Comparison of ENCODE assay signal across 9 cellular contexts in genomic region chr9:129437626-129438323, GRCh38.
A peak's percentile ranks its signal among the peaks of the same experiment; 100 is the strongest.
DNase-seq lines count a peak whose midpoint lies in the region; ATAC-seq and TF ChIP-seq lines count a peak whose summit lies in the region.
"Had no signal": no experiment of that assay in that cellular context is flagged by ENCODE, and none has a peak within 500 bp of the region (broad histone marks: within the 10 kb centered on the region; RNA-seq: fewer than 3 reads in every experiment).

No MANE protein-coding gene starts in this region.

- WGBS in iPS DF 6.9 (ENCODE audit: insufficient coverage, insufficient read length): no CpG with 5 or more reads among the region's 25 CpGs

- H3K4me3 ChIP-seq in iPS DF 6.9 (ENCODE audit: low read length) (peak overlapping the region; percentile 18; the same call in 1 of the 2 replicates), skeletal muscle tissue (ENCODE audit: low read length in 3 of 3) (peak overlapping the region; percentile 73 to 81 (median 74))

- H3K27ac Mint-ChIP-seq in HFFc6: no peak overlapping the region
- H3K27ac Mint-ChIP-seq in activated naive CD8-positive, alpha-beta T cell treated with anti-CD3 and anti-CD28 coated beads for 36 hours: no peak overlapping the region
- H3K27ac Mint-ChIP-seq: T-helper 1 cell treated with Interleukin-12 subunit alpha and Interleukin-12 subunit beta and Interleukin-4 antibody, amounts not matched to agents 30 μg/mL and 1 μg/mL, for 36 hours had no signal

- H3K27me3 Mint-ChIP-seq in HFFc6 (ENCODE audit: insufficient read depth): peaks cover 7% of the 10 kb centered on the region; the same call in 1 of the 2 replicates
- peaks cover 56% of the 10 kb centered on the region for H3K27me3 Mint-ChIP-seq in activated naive CD8-positive, alpha-beta T cell treated with anti-CD3 and anti-CD28 coated beads for 36 hours

- H3K9me3 ChIP-seq in iPS DF 6.9 (ENCODE audit: control insufficient read depth, insufficient read depth, low read length) (peaks cover 1% of the 10 kb centered on the region; the same call in 1 of the 2 replicates), skeletal muscle tissue (ENCODE audit: control insufficient read depth in 3 of 3, low read length in 3 of 3) (no peaks in the 10 kb centered on the region)

- H3K36me3 Mint-ChIP-seq in HFFc6 (ENCODE audit: low read depth): no peaks in the 10 kb centered on the region
- H3K36me3 Mint-ChIP-seq in activated naive CD8-positive, alpha-beta T cell treated with anti-CD3 and anti-CD28 coated beads for 36 hours: peaks cover 2% of the 10 kb centered on the region

- H3K27me3 ChIP-seq in iPS DF 6.9 (ENCODE audit: control insufficient read depth, insufficient read depth, low read length) (peaks cover 33% of the 10 kb centered on the region), skeletal muscle tissue (ENCODE audit: control insufficient read depth in 3 of 3, insufficient read depth in 3 of 3, low read length in 3 of 3) (peaks cover 11 to 24% (median 12%) of the 10 kb centered on the region in 3 donors)

- no peaks in the 10 kb centered on the region for H3K36me3 ChIP-seq in iPS DF 6.9 (ENCODE audit: control insufficient read depth, insufficient read depth, low read length)
- no peaks in the 10 kb centered on the region for H3K36me3 ChIP-seq in skeletal muscle tissue (ENCODE audit: control insufficient read depth in 3 of 3, insufficient read depth in 3 of 3, low read length in 3 of 3)

- H3K4me3 Mint-ChIP-seq in HFFc6: peak overlapping the region; percentile 30; the same call in 1 of the 2 replicates
- peak overlapping the region; percentile 48 for H3K4me3 Mint-ChIP-seq in activated naive CD8-positive, alpha-beta T cell treated with anti-CD3 and anti-CD28 coated beads for 36 hours

- no peak for ATAC-seq in HG03457 (IDR thresholded peaks at IDR 0.05; ENCODE audit: unreplicated experiment)

- H3K4me1 Mint-ChIP-seq in HFFc6 (ENCODE audit: low read depth): peaks cover 6% of the 10 kb centered on the region; the same call in 1 of the 2 replicates
- peaks cover 22% of the 10 kb centered on the region for H3K4me1 Mint-ChIP-seq in activated naive CD8-positive, alpha-beta T cell treated with anti-CD3 and anti-CD28 coated beads for 36 hours

- DNase-seq in HFFc6: no peak
- DNase-seq in activated naive CD8-positive, alpha-beta T cell treated with anti-CD3 and anti-CD28 coated beads for 36 hours: no peak
- no peak for DNase-seq in iPS DF 6.9 (ENCODE audit: low read depth, low spot score)
- DNase-seq in NCI-H510A (lab: John Stamatoyannopoulos, UW): no peak
- no peak for DNase-seq in dedifferentiated amniotic fluid mesenchymal stem cell (ENCODE audit: extremely low spot score)
- no peak for DNase-seq in NCI-H1694 treated with DMSO at 0.1 percent for 48 hours (lab: John Stamatoyannopoulos, UW)

- no peaks in the 10 kb centered on the region for H3K9me3 Mint-ChIP-seq in HFFc6
- H3K9me3 Mint-ChIP-seq in activated naive CD8-positive, alpha-beta T cell treated with anti-CD3 and anti-CD28 coated beads for 36 hours: peaks cover 3% of the 10 kb centered on the region

- no peak; the same call in 1 of the 2 replicates for TF ChIP-seq CTCF in HFFc6 (IDR thresholded peaks at IDR 0.05)

- H3K27ac ChIP-seq in iPS DF 6.9 (ENCODE audit: low read length): no peak overlapping the region
- peak overlapping the region; percentile 19 for H3K27ac ChIP-seq in skeletal muscle tissue (ENCODE audit: low read depth, low read length)

- H3K4me1 ChIP-seq in iPS DF 6.9 (ENCODE audit: control insufficient read depth, insufficient read depth, low read length) (peaks cover 5% of the 10 kb centered on the region), skeletal muscle tissue (ENCODE audit: control insufficient read depth in 3 of 3, insufficient read depth in 3 of 3, low read length in 3 of 3) (peaks cover 15 to 22% (median 18%) of the 10 kb centered on the region in 3 donors)

- H3K9ac ChIP-seq in skeletal muscle tissue (ENCODE audit: low read depth in 1 of 3, low read length in 3 of 3): peak overlapping the region; percentile 46 to 82 (median 57)
